Comparison of ENCODE assay signal across 18 cellular contexts in the genomic region with DNA sequence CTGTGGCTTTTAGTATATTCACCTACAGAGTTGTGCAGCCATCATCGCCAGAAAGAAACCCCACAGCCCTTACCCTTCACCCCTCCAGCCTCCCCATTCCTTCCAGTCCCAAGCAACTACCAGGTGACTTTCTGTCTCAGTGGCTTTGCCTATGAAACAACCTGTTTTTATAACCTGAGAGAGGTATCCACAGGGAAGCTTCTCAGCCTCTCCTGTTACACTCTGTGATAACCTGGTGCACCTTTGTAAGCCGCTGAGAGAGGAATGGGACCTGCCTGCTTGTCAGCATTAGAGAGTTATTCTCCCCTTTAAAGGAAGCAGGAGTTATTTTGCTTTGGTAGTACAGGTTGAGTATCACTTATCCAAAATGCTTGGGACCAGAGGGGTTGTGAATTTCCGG.
DNase-seq lines count a peak whose midpoint lies in the region; ATAC-seq and TF ChIP-seq lines count a peak whose summit lies in the region.
"Had no signal": no experiment of that assay in that cellular context is flagged by ENCODE, and none has a peak within 500 bp of the region (broad histone marks: within the 10 kb centered on the region; RNA-seq: fewer than 3 reads in every experiment).

No MANE protein-coding gene starts in this region.

- H4K91ac ChIP-seq in mesenchymal stem cell (ENCODE audit: low read length), result no peak overlapping the region

- peaks cover 3% of the 10 kb centered on the region for H3K27me3 Mint-ChIP-seq in HFFc6 (ENCODE audit: insufficient read depth)
- H3K27me3 Mint-ChIP-seq: central memory CD8-positive, alpha-beta T cell had no signal

- H3K14ac ChIP-seq in mesenchymal stem cell (ENCODE audit: low read length in 2 of 2), result no peak overlapping the region

- no peak overlapping the region for H3K4me3 Mint-ChIP-seq in HFFc6
- H3K4me3 Mint-ChIP-seq: CD8-positive, alpha-beta T cell; central memory CD8-positive, alpha-beta T cell had no signal

- H3K9me3 ChIP-seq in RWPE2 (ENCODE audit: severe bottlenecking) (no peaks in the 10 kb centered on the region), mesenchymal stem cell (ENCODE audit: control insufficient read depth, low read length) (no peaks in the 10 kb centered on the region)
- H3K9me3 ChIP-seq in effector memory CD4-positive, alpha-beta T cell (ENCODE audit: control insufficient read depth, low read length), result no peaks in the 10 kb centered on the region

- H3K18ac ChIP-seq in mesenchymal stem cell (ENCODE audit: low read depth in 1 of 2, low read length in 2 of 2), result peak overlapping the region in 1 of 2 experiments; percentile 19

- no peak overlapping the region for H3K4me2 ChIP-seq in mesenchymal stem cell (ENCODE audit: low read length, poor library complexity, severe bottlenecking)

- TF ChIP-seq CTCF in HFFc6 (IDR thresholded peaks at IDR 0.05) (no peak), RWPE2 (IDR thresholded peaks at IDR 0.05; ENCODE audit: poor library complexity, severe bottlenecking) (no peak)

- H3K9me3 Mint-ChIP-seq in HFFc6, result no peaks in the 10 kb centered on the region
- H3K9me3 Mint-ChIP-seq: CD8-positive, alpha-beta T cell; central memory CD8-positive, alpha-beta T cell had no signal

- no peak overlapping the region for H2BK12ac ChIP-seq in mesenchymal stem cell (ENCODE audit: low read length in 2 of 2)

- H3K4me1 ChIP-seq in ACC112 (ENCODE audit: control insufficient read depth, insufficient read depth, low read length, unreplicated experiment), result peaks cover 66% of the 10 kb centered on the region
- peaks cover 59% of the 10 kb centered on the region for H3K4me1 ChIP-seq in RWPE2 (ENCODE audit: insufficient read depth, poor library complexity, severe bottlenecking)
- H3K4me1 ChIP-seq in mesenchymal stem cell (ENCODE audit: control insufficient read depth, insufficient read depth, low read depth, low read length), result peaks cover 24% of the 10 kb centered on the region
- H3K4me1 ChIP-seq in effector memory CD4-positive, alpha-beta T cell (ENCODE audit: control insufficient read depth, insufficient read depth, low read length, poor library complexity, severe bottlenecking), result no peaks in the 10 kb centered on the region

- H3K23ac ChIP-seq in mesenchymal stem cell (ENCODE audit: low read length in 2 of 2), result no peak overlapping the region

- H3K9ac ChIP-seq in mesenchymal stem cell (ENCODE audit: low read length), result no peak overlapping the region

- no peak overlapping the region for H2AFZ ChIP-seq in ACC112 (ENCODE audit: low read length, unreplicated experiment)
- no peak overlapping the region for H2AFZ ChIP-seq in mesenchymal stem cell (ENCODE audit: low read depth, low read length)

- peak overlapping the region; percentile 74 for H3K27ac Mint-ChIP-seq in HFFc6
- H3K27ac Mint-ChIP-seq: CD8-positive, alpha-beta T cell had no signal

- H3K4me3 ChIP-seq in ACC112 (ENCODE audit: low read depth, low read length) (no peak overlapping the region), RWPE2 (ENCODE audit: severe bottlenecking) (no peak overlapping the region), mesenchymal stem cell (ENCODE audit: insufficient read depth in 1 of 2, low read depth in 1 of 2, low read length in 2 of 2) (no peak overlapping the region)
- H3K4me3 ChIP-seq in effector memory CD4-positive, alpha-beta T cell (ENCODE audit: insufficient read depth, low read depth, low read length, poor library complexity, severe bottlenecking), result no peak overlapping the region

- no peak overlapping the region for H4K8ac ChIP-seq in mesenchymal stem cell (ENCODE audit: low read length)

- no peaks in the 10 kb centered on the region for H3K79me1 ChIP-seq in mesenchymal stem cell (replicated peaks; ENCODE audit: low read length, poor library complexity, severe bottlenecking)

- H2BK5ac ChIP-seq in mesenchymal stem cell (ENCODE audit: low read depth, low read length, poor library complexity, severe bottlenecking), result no peak overlapping the region

- 71% methylated on average over 3 of the region's 3 CpGs for WGBS in mesenchymal stem cell

- DNase-seq in HFFc6 (no peak), RWPE2 (ENCODE audit: low spot score) (no peak), mesenchymal stem cell (no peak), DMS114 treated with DMSO at 0.1 percent for 48 hours (lab: John Stamatoyannopoulos, UW; ENCODE audit: unreplicated experiment) (no peak), NCI-H2029 (lab: John Stamatoyannopoulos, UW) (no peak)
- no peak for DNase-seq in effector memory CD4-positive, alpha-beta T cell
- DNase-seq: activated CD4-positive, alpha-beta T cell treated with anti-CD3 and anti-CD28 coated beads, Interleukin-2, amount 50 U/mL, for 48 hours; activated T-cell treated with anti-CD3 and anti-CD28 coated beads for 4 hours; aorta; CD8-positive, alpha-beta T cell; effector CD4-positive, alpha-beta T cell; left ventricle myocardium superior; NCI-H2227 treated with DMSO at 0.1 percent for 48 hours; right cardiac atrium; stimulated activated naive CD4-positive, alpha-beta T cell had no signal

- peaks cover 99% of the 10 kb centered on the region for H3K79me2 ChIP-seq in ACC112 (ENCODE audit: control insufficient read depth, insufficient read depth, low read length, unreplicated experiment)

- H2AK5ac ChIP-seq in mesenchymal stem cell (ENCODE audit: low read length, severe bottlenecking), result peak overlapping the region; percentile 31

- H3K36me3 ChIP-seq in ACC112 (ENCODE audit: insufficient read depth, low read length), result peaks cover 3% of the 10 kb centered on the region; the same call in 1 of the 2 replicates
- H3K36me3 ChIP-seq in RWPE2 (ENCODE audit: low read depth), result peaks cover 8% of the 10 kb centered on the region
- peaks cover 3 to 5% of the 10 kb centered on the region in 2 experiments for H3K36me3 ChIP-seq in mesenchymal stem cell (ENCODE audit: control insufficient read depth in 1 of 2, insufficient read depth in 2 of 2, low read depth in 1 of 2, low read length in 2 of 2)
- H3K36me3 ChIP-seq in effector memory CD4-positive, alpha-beta T cell (ENCODE audit: control insufficient read depth, insufficient read depth, low read length), result no peaks in the 10 kb centered on the region

- H3K27me3 ChIP-seq in ACC112 (ENCODE audit: insufficient read depth, low read length) (no peaks in the 10 kb centered on the region), RWPE2 (ENCODE audit: insufficient read depth, poor library complexity, severe bottlenecking) (no peaks in the 10 kb centered on the region), mesenchymal stem cell (ENCODE audit: control insufficient read depth in 1 of 2, insufficient read depth in 1 of 2, low read length in 2 of 2) (no peaks in the 10 kb centered on the region)
- H3K27me3 ChIP-seq in effector memory CD4-positive, alpha-beta T cell (replicated peaks; ENCODE audit: control insufficient read depth, insufficient read depth, low read length, poor library complexity, severe bottlenecking), result no peaks in the 10 kb centered on the region

- no peak overlapping the region for H2BK15ac ChIP-seq in mesenchymal stem cell (ENCODE audit: low read depth, poor library complexity, severe bottlenecking)

- H3K4me1 Mint-ChIP-seq in HFFc6 (ENCODE audit: low read depth), result peaks cover 98% of the 10 kb centered on the region
- H3K4me1 Mint-ChIP-seq: central memory CD8-positive, alpha-beta T cell had no signal

- no peak overlapping the region for H3K4ac ChIP-seq in mesenchymal stem cell (ENCODE audit: low read depth in 1 of 2, low read length in 2 of 2)

- H3K27ac ChIP-seq in ACC112 (ENCODE audit: low read depth, low read length) (peak overlapping the region; percentile 4; the same call in 1 of the 2 replicates), RWPE2 (ENCODE audit: poor library complexity, severe bottlenecking) (peak overlapping the region; percentile 78), mesenchymal stem cell (ENCODE audit: low read length, poor library complexity, severe bottlenecking) (peak overlapping the region; percentile 28)
- H3K27ac ChIP-seq in effector memory CD4-positive, alpha-beta T cell (ENCODE audit: insufficient read depth, low read length, poor library complexity, severe bottlenecking), result no peak overlapping the region

- no peak overlapping the region for H2BK120ac ChIP-seq in mesenchymal stem cell (ENCODE audit: low read depth, low read length)

- H3K36me3 Mint-ChIP-seq in HFFc6 (ENCODE audit: low read depth), result peaks cover 24% of the 10 kb centered on the region
- H3K36me3 Mint-ChIP-seq: CD8-positive, alpha-beta T cell had no signal

- ATAC-seq in RWPE2 (ENCODE audit: low read depth) (no peak), GM21423 (IDR thresholded peaks at IDR 0.05; ENCODE audit: unreplicated experiment) (no peak)
- ATAC-seq: CD8-positive, alpha-beta T cell; left ventricle myocardium superior; right cardiac atrium had no signal
